7 cellular contexts compared by ENCODE assay signal in genomic region chr4:56028165-56028564, GRCh38.
"Had no signal": no experiment of that assay in that cellular context is flagged by ENCODE, and none has a peak within 500 bp of the region (broad histone marks: within the 10 kb centered on the region; RNA-seq: fewer than 3 reads in every experiment).

No MANE protein-coding gene starts in this region.

- H3K4me2 ChIP-seq: KMS-11 had no signal

- FAIRE-seq: HepG2, HTR-8/SVneo had no signal

- DNase-seq: IMR-90, KBM-7, KG1 had no signal

- H3K27ac ChIP-seq: HL-60, KMS-11 had no signal

- H3K9ac ChIP-seq: KMS-11 had no signal

- ATAC-seq: HepG2 had no signal
